ENCODE assay signal across 35 cellular contexts in the genomic region with DNA sequence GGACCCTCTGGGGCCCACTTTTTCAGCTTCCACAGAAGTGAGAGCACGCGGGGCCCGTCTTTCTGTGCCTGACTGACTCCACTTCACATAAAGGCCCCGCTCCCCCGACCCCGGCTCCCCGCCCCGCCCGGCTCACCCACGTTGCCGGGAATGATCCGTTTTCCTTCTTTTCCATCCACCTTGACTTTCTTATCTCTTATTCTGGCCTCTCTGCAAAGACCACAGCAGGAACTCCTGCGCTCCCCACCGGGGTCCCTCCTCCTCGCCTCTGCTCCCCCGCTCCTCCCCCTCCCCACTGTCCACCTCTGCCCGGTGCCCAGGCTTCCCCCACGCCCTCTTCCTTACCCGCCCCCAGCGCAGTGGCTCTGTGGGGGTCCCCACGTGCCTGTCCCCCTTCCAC. TPM values are rescaled to one million over a fixed set of nuclear protein-coding genes. Genes with fewer than 3 reads are reported as not detected.
"Had no signal": no experiment of that assay in that cellular context is flagged by ENCODE, and none has a peak within 500 bp of the region (broad histone marks: within the 10 kb centered on the region; RNA-seq: fewer than 3 reads in every experiment).

No MANE protein-coding gene starts in this region.

- H3K27ac ChIP-seq: adrenal gland, body of pancreas, colonic mucosa, epithelial cell of prostate, WERI-Rb-1 had no signal

- ATAC-seq: activated CD4-positive, CD25-positive, alpha-beta regulatory T cell treated with anti-CD3 and anti-CD28 coated beads, Interleukin-2, amount 50 U/mL, for 24 hours; activated CD8-positive, alpha-beta T cell treated with anti-CD3 and anti-CD28 coated beads for 36 hours; activated naive CD8-positive, alpha-beta T cell treated with anti-CD3 and anti-CD28 coated beads, Interleukin-2, amount 50 U/mL, for 24 hours; activated T-cell treated with anti-CD3 and anti-CD28 coated beads, Interleukin-2, amount 50 U/mL, for 4 hours; activated T-helper 17 cell treated with anti-CD3 and anti-CD28 coated beads, Interleukin-2, amount 50 U/mL, for 72 hours; body of pancreas; esophagus mucosa; SK-N-SH treated with all-trans-retinoic acid at 6 μM for 48 hours; T-helper 17 cell had no signal

- H3K4me3 Mint-ChIP-seq: activated B cell treated with CpG ODN at 0.5 μM for 24 hours; activated CD8-positive, alpha-beta T cell treated with anti-CD3 and anti-CD28 coated beads for 36 hours; activated naive CD4-positive, alpha-beta T cell treated with anti-CD3 and anti-CD28 coated beads for 36 hours; activated naive CD4-positive, alpha-beta T cell treated with anti-CD3 and anti-CD28 coated beads, Interleukin-2, amount 50 U/mL, for 24 hours; activated naive CD8-positive, alpha-beta T cell treated with anti-CD3 and anti-CD28 coated beads for 36 hours; activated naive CD8-positive, alpha-beta T cell treated with anti-CD3 and anti-CD28 coated beads, Interleukin-2, amount 50 U/mL, for 24 hours; activated T-cell treated with anti-CD3 and anti-CD28 coated beads, Interleukin-2, amount 50 U/mL, for 4 hours; activated T-helper 17 cell treated with anti-CD3 and anti-CD28 coated beads, Interleukin-2, amount 50 U/mL, for 72 hours; T-helper 2 cell treated with Interferon-gamma antibody and Interleukin-4, amounts not matched to agents 5 μg/mL and 100 μg/mL, for 36 hours had no signal

- H3K27me3 Mint-ChIP-seq: activated naive CD8-positive, alpha-beta T cell treated with anti-CD3 and anti-CD28 coated beads for 36 hours; activated T-helper 17 cell treated with anti-CD3 and anti-CD28 coated beads, Interleukin-2, amount 50 U/mL, for 72 hours had no signal

- H3K4me1 ChIP-seq: adrenal gland, body of pancreas, colonic mucosa had no signal

- H3K27ac Mint-ChIP-seq: activated B cell treated with CpG ODN at 0.5 μM for 24 hours; activated CD8-positive, alpha-beta T cell treated with anti-CD3 and anti-CD28 coated beads for 36 hours; activated naive CD4-positive, alpha-beta T cell treated with anti-CD3 and anti-CD28 coated beads for 36 hours; activated naive CD4-positive, alpha-beta T cell treated with anti-CD3 and anti-CD28 coated beads, Interleukin-2, amount 50 U/mL, for 24 hours; activated naive CD8-positive, alpha-beta T cell treated with anti-CD3 and anti-CD28 coated beads for 36 hours; activated naive CD8-positive, alpha-beta T cell treated with anti-CD3 and anti-CD28 coated beads, Interleukin-2, amount 50 U/mL, for 24 hours; activated T-helper 17 cell treated with anti-CD3 and anti-CD28 coated beads, Interleukin-2, amount 50 U/mL, for 72 hours; T-helper 17 cell; T-helper 2 cell treated with Interferon-gamma antibody and Interleukin-4, amounts not matched to agents 5 μg/mL and 100 μg/mL, for 36 hours had no signal

- H3K36me3 ChIP-seq: adrenal gland, colonic mucosa, WERI-Rb-1 had no signal

- H3K9me3 Mint-ChIP-seq: activated T-helper 17 cell treated with anti-CD3 and anti-CD28 coated beads, Interleukin-2, amount 50 U/mL, for 72 hours had no signal

- DNase-seq: activated B cell treated with CpG ODN at 0.5 μM for 24 hours; activated CD4-positive, alpha-beta T cell treated with anti-CD3 and anti-CD28 coated beads for 48 hours; activated CD4-positive, alpha-beta T cell treated with anti-CD3 and anti-CD28 coated beads, Interleukin-2, amount 50 U/mL, for 1 hour; activated CD4-positive, alpha-beta T cell treated with anti-CD3 and anti-CD28 coated beads, Interleukin-2, amount 50 U/mL, for 48 hours; activated CD8-positive, alpha-beta memory T cell treated with anti-CD3 and anti-CD28 coated beads for 24 hours; activated CD8-positive, alpha-beta T cell treated with anti-CD3 and anti-CD28 coated beads for 36 hours; activated effector memory CD4-positive, alpha-beta T cell treated with Interleukin-2 at 50 U/mL for 16 hours; activated gamma-delta T cell treated with Interleukin-2 at 50 U/mL for 16 hours; activated naive CD4-positive, alpha-beta T cell treated with anti-CD3 and anti-CD28 coated beads for 36 hours; activated naive CD8-positive, alpha-beta T cell treated with anti-CD3 and anti-CD28 coated beads for 36 hours; activated naive CD8-positive, alpha-beta T cell treated with anti-CD3 and anti-CD28 coated beads, Interleukin-2, amount 50 U/mL, for 24 hours; activated T-cell treated with anti-CD3 and anti-CD28 coated beads, Interleukin-2, amount 50 U/mL, for 4 hours; amygdala; aorta; body of pancreas; central memory CD4-positive, alpha-beta T cell; cerebellar nuclear complex; colonic mucosa; effector CD8-positive, alpha-beta T cell; foreskin fibroblast; T-helper 1 cell; T-helper 17 cell; T1000; WERI-Rb-1 had no signal

- H3K9me3 ChIP-seq: body of pancreas, colonic mucosa had no signal

- H3K4me3 ChIP-seq: adrenal gland, body of pancreas, colonic mucosa had no signal

- H3K36me3 Mint-ChIP-seq: activated naive CD8-positive, alpha-beta T cell treated with anti-CD3 and anti-CD28 coated beads for 36 hours had no signal

- H3K27me3 ChIP-seq: body of pancreas, colonic mucosa had no signal

- H3K4me1 Mint-ChIP-seq: activated B cell treated with CpG ODN at 0.5 μM for 24 hours; activated naive CD4-positive, alpha-beta T cell treated with anti-CD3 and anti-CD28 coated beads, Interleukin-2, amount 50 U/mL, for 24 hours; activated naive CD8-positive, alpha-beta T cell treated with anti-CD3 and anti-CD28 coated beads for 36 hours; activated naive CD8-positive, alpha-beta T cell treated with anti-CD3 and anti-CD28 coated beads, Interleukin-2, amount 50 U/mL, for 24 hours; activated T-helper 17 cell treated with anti-CD3 and anti-CD28 coated beads, Interleukin-2, amount 50 U/mL, for 72 hours; T-helper 17 cell had no signal

RNA-seq across cellular contexts. Expression of a gene that starts 54.2 kb away (rescaled TPM):
- total RNA-seq: activated B cell treated with CpG ODN at 0.5 μM for 24 hours; activated CD8-positive, alpha-beta T cell treated with anti-CD3 and anti-CD28 coated beads for 36 hours; activated naive CD4-positive, alpha-beta T cell treated with anti-CD3 and anti-CD28 coated beads for 36 hours; activated naive CD8-positive, alpha-beta T cell treated with anti-CD3 and anti-CD28 coated beads for 36 hours; activated T-cell treated with anti-CD3 and anti-CD28 coated beads, Interleukin-2, amount 50 U/mL, for 4 hours; activated T-helper 17 cell treated with anti-CD3 and anti-CD28 coated beads, Interleukin-2, amount 50 U/mL, for 72 hours; adrenal gland; aorta; body of pancreas; colonic mucosa; dermis microvascular lymphatic vessel endothelial cell; endothelial cell of umbilical vein; frontal cortex; T-helper 17 cell had no signal
- polyA plus RNA-seq: adrenal gland, aorta, endothelial cell of umbilical vein had no signal

RNA-seq across cellular contexts. Expression of a gene that starts 56.3 kb away (rescaled TPM):
- total RNA-seq: activated B cell treated with CpG ODN at 0.5 μM for 24 hours; activated CD8-positive, alpha-beta T cell treated with anti-CD3 and anti-CD28 coated beads for 36 hours; activated naive CD4-positive, alpha-beta T cell treated with anti-CD3 and anti-CD28 coated beads for 36 hours; activated naive CD8-positive, alpha-beta T cell treated with anti-CD3 and anti-CD28 coated beads for 36 hours; activated T-cell treated with anti-CD3 and anti-CD28 coated beads, Interleukin-2, amount 50 U/mL, for 4 hours; activated T-helper 17 cell treated with anti-CD3 and anti-CD28 coated beads, Interleukin-2, amount 50 U/mL, for 72 hours; adrenal gland; aorta; body of pancreas; colonic mucosa; dermis microvascular lymphatic vessel endothelial cell; endothelial cell of umbilical vein; frontal cortex; T-helper 17 cell had no signal
- polyA plus RNA-seq: adrenal gland, aorta, endothelial cell of umbilical vein had no signal
